Comparison of ENCODE assay signal across 31 cellular contexts in the genomic region with DNA sequence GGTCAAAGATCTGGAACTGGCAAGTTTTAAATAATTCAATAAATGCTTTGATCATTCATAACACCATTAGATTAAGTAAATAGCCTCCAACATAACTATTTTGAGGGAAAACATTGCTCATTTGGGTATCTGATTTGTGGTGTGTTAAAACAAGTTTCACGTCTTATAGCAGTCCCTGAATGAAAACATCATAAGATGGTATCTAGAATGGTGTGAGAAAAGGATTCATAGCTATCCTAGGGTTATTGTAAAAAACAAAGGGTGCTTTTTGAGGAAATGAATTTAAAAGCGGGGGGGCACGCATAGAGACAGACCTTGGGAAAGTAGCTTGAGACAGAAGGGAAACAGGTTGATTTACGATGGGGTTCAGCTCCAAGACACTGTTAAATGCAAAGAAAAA. TPM values are rescaled to one million over a fixed set of nuclear protein-coding genes. Genes with fewer than 3 reads are reported as not detected.
DNase-seq lines count a peak whose midpoint lies in the region; ATAC-seq, FAIRE-seq and TF ChIP-seq lines count a peak whose summit lies in the region.
"Had no signal": no experiment of that assay in that cellular context is flagged by ENCODE, and none has a peak within 500 bp of the region (broad histone marks: within the 10 kb centered on the region; RNA-seq: fewer than 3 reads in every experiment).

No MANE protein-coding gene starts in this region.

- DNase-seq in natural killer cell treated with Interleukin-12 subunit alpha and Interleukin-12 subunit beta and Interleukin-15 and Interleukin-18, amount 100 ng/mL, for 72 hours (ENCODE audit: low spot score): no peak
- DNase-seq in natural killer cell: no peak
- peak; percentile 37 to 66 for DNase-seq in NOMO-1 (lab: John Stamatoyannopoulos, UW; ENCODE audit: unreplicated experiment in 2 of 2)
- no peak for DNase-seq in activated naive CD8-positive, alpha-beta T cell treated with anti-CD3 and anti-CD28 coated beads, Interleukin-2, amount 50 U/mL, for 24 hours
- DNase-seq in PC-3: no peak
- DNase-seq in pancreas: no peak
- no peak for DNase-seq in HepG2 (ENCODE audit: low spot score)
- DNase-seq: activated CD4-positive, alpha-beta memory T cell treated with anti-CD3 and anti-CD28 coated beads for 36 hours; activated CD8-positive, alpha-beta memory T cell treated with anti-CD3 and anti-CD28 coated beads, Interleukin-2, amount 50 U/mL, for 48 hours; DMS79; gastrocnemius medialis; Kasumi-1; midbrain; NCI-H146; NCI-H82; nucleus accumbens; sigmoid colon; stimulated activated CD4-positive, alpha-beta T cell treated with anti-CD3 and anti-CD28 coated beads, Interleukin-12 subunit alpha, Interleukin-12 subunit beta, amount 100 ng/mL, for 4 hours; stimulated activated CD4-positive, alpha-beta T cell treated with anti-CD3 and anti-CD28 coated beads, Interleukin-2, amount 100 ng/mL, for 48 hours; T-cell; transverse colon had no signal

- WGBS in pancreas, 2 donors: 78 to 83% methylated on average over 4 of the region's 4 CpGs
- WGBS in HepG2 (ENCODE audit: low lambda C conversion rate): 51% methylated on average over 4 of the region's 4 CpGs

- no peaks in the 10 kb centered on the region for H3F3A ChIP-seq in PC-3 (ENCODE audit: low read length, unreplicated experiment)

- H3K4me3 Mint-ChIP-seq in natural killer cell treated with Interleukin-12 subunit alpha and Interleukin-12 subunit beta and Interleukin-15 and Interleukin-18, amount 100 ng/mL, for 72 hours: peak overlapping the region; percentile 2
- H3K4me3 Mint-ChIP-seq in natural killer cell: no peak overlapping the region
- no peak overlapping the region for H3K4me3 Mint-ChIP-seq in activated naive CD8-positive, alpha-beta T cell treated with anti-CD3 and anti-CD28 coated beads, Interleukin-2, amount 50 U/mL, for 24 hours
- H3K4me3 Mint-ChIP-seq: activated CD4-positive, alpha-beta memory T cell treated with anti-CD3 and anti-CD28 coated beads for 36 hours; WTC11 had no signal

- H3K79me2 ChIP-seq in PC-3 (ENCODE audit: low read length): no peaks in the 10 kb centered on the region
- H3K79me2 ChIP-seq in HepG2 (ENCODE audit: insufficient read depth, low read length): no peaks in the 10 kb centered on the region

- peak in 1 of 2 donors; percentile 57 for ATAC-seq in natural killer cell treated with Interleukin-12 subunit alpha and Interleukin-12 subunit beta and Interleukin-15 and Interleukin-18, amount 100 ng/mL, for 72 hours
- no peak for ATAC-seq in natural killer cell
- peak; percentile 52 for ATAC-seq in activated naive CD8-positive, alpha-beta T cell treated with anti-CD3 and anti-CD28 coated beads, Interleukin-2, amount 50 U/mL, for 24 hours
- ATAC-seq in PC-3: no peak
- no peak for ATAC-seq in pancreas
- ATAC-seq in HepG2: no peak
- ATAC-seq: gastrocnemius medialis, WTC11 had no signal

- intact Hi-C loops in natural killer cell (cut with micrococcal nuclease) (no loop called here), PC-3 (cut with micrococcal nuclease) (no loop called here), pancreas (cut with DNase I) (no loop called here), HepG2 (cut with micrococcal nuclease; ENCODE audit: unreplicated experiment) (no loop called here)

- BruUV-seq in PC-3 (replicated peaks; lab: Mats Ljungman, UMichigan) (no TSS peak), HepG2 (replicated peaks; lab: Mats Ljungman, UMichigan) (no TSS peak)

- H3K27me3 Mint-ChIP-seq in natural killer cell treated with Interleukin-12 subunit alpha and Interleukin-12 subunit beta and Interleukin-15 and Interleukin-18, amount 100 ng/mL, for 72 hours: peaks cover 6 to 37% of the 10 kb centered on the region in 2 donors
- H3K27me3 Mint-ChIP-seq in natural killer cell (ENCODE audit: low read depth in 2 of 2): peaks cover 18 to 65% of the 10 kb centered on the region in 2 donors
- H3K27me3 Mint-ChIP-seq in activated naive CD8-positive, alpha-beta T cell treated with anti-CD3 and anti-CD28 coated beads, Interleukin-2, amount 50 U/mL, for 24 hours: peaks cover 5% of the 10 kb centered on the region
- H3K27me3 Mint-ChIP-seq: activated CD4-positive, alpha-beta memory T cell treated with anti-CD3 and anti-CD28 coated beads for 36 hours; naive thymus-derived CD4-positive, alpha-beta T cell; T-cell had no signal

- H3K36me3 ChIP-seq in PC-3 (ENCODE audit: low read depth, low read length) (no peaks in the 10 kb centered on the region), pancreas (no peaks in the 10 kb centered on the region), HepG2 (replicated peaks in 1 of 2; ENCODE audit: control insufficient read depth in 1 of 2, insufficient read depth in 2 of 2, low read length in 2 of 2) (no peaks in the 10 kb centered on the region)
- H3K36me3 ChIP-seq: gastrocnemius medialis, HAP-1, prostate gland, sigmoid colon, transverse colon had no signal

- H3K27me3 ChIP-seq in PC-3 (ENCODE audit: low read length) (no peaks in the 10 kb centered on the region), pancreas (no peaks in the 10 kb centered on the region), HepG2 (ENCODE audit: control insufficient read depth in 1 of 2, insufficient read depth in 2 of 2, low read length in 2 of 2) (no peaks in the 10 kb centered on the region; a peak in 1 of 5 replicates)
- H3K27me3 ChIP-seq: gastrocnemius medialis, sigmoid colon, transverse colon had no signal

- H4K20me1 ChIP-seq in PC-3 (ENCODE audit: low read length): no peaks in the 10 kb centered on the region
- H4K20me1 ChIP-seq in HepG2 (ENCODE audit: insufficient read depth, low read length): no peaks in the 10 kb centered on the region

- H2AFZ ChIP-seq in PC-3 (ENCODE audit: low read length): no peak overlapping the region
- no peak overlapping the region for H2AFZ ChIP-seq in HepG2 (ENCODE audit: low read length)

- no peaks in the 10 kb centered on the region for H3K36me3 Mint-ChIP-seq in natural killer cell treated with Interleukin-12 subunit alpha and Interleukin-12 subunit beta and Interleukin-15 and Interleukin-18, amount 100 ng/mL, for 72 hours
- no peaks in the 10 kb centered on the region for H3K36me3 Mint-ChIP-seq in natural killer cell
- no peaks in the 10 kb centered on the region for H3K36me3 Mint-ChIP-seq in activated naive CD8-positive, alpha-beta T cell treated with anti-CD3 and anti-CD28 coated beads, Interleukin-2, amount 50 U/mL, for 24 hours (ENCODE audit: low read depth)
- H3K36me3 Mint-ChIP-seq: activated CD4-positive, alpha-beta memory T cell treated with anti-CD3 and anti-CD28 coated beads for 36 hours; T-cell; WTC11 had no signal

- in situ Hi-C loops in HepG2 (cut with HindIII; ENCODE audit: extremely low pct_ligation_motif_present, low pct_unique_long_range_greater_than_20kb): no loop called here

- no peak overlapping the region for H3K9ac ChIP-seq in PC-3 (ENCODE audit: low read length)
- H3K9ac ChIP-seq in HepG2 (ENCODE audit: insufficient read depth, low read depth, low read length): no peak overlapping the region

- CTCF ChIA-PET in PC-3 (lab: Charles Lee) (no interaction called here), HepG2 (lab: Yijun Ruan, JAX; ENCODE audit: low intra/inter-chr PET ratio, low total read pairs) (no interaction called here)

- POLR2A ChIA-PET in PC-3 (lab: Charles Lee; ENCODE audit: unreplicated experiment) (no interaction called here), HepG2 (lab: Yijun Ruan, JAX) (no interaction called here)

- H3K4me2 ChIP-seq in PC-3 (ENCODE audit: low read length): no peak overlapping the region
- H3K4me2 ChIP-seq in HepG2 (ENCODE audit: low read depth, low read length): no peak overlapping the region

- H3K27ac ChIP-seq in PC-3 (ENCODE audit: low read length) (no peak overlapping the region), pancreas (no peak overlapping the region), HepG2 (ENCODE audit: extremely low read length, insufficient read depth, low read length) (no peak overlapping the region)
- H3K27ac ChIP-seq: C4-2B, gastrocnemius medialis, prostate gland, sigmoid colon, transverse colon had no signal

- H3K4me1 ChIP-seq in PC-3 (ENCODE audit: insufficient read depth, low read length): no peaks in the 10 kb centered on the region
- H3K4me1 ChIP-seq in pancreas: no peaks in the 10 kb centered on the region
- 0 out of 2 replicates have a peak, but pooled peaks cover 4% of the 10 kb centered on the region for H3K4me1 ChIP-seq in HepG2 (ENCODE audit: insufficient read depth, low read length)
- H3K4me1 ChIP-seq: prostate gland had no signal

- H3K4me3 ChIP-seq in PC-3 (ENCODE audit: low read length) (no peak overlapping the region), pancreas (no peak overlapping the region), HepG2 (replicated peaks in 1 of 3; ENCODE audit: insufficient read depth in 1 of 3, low read depth in 2 of 3, low read length in 3 of 3) (no peak overlapping the region)
- H3K4me3 ChIP-seq: gastrocnemius medialis, HAP-1, prostate gland, sigmoid colon, transverse colon had no signal

- FAIRE-seq in pancreas (lab: Jason Lieb, UNC) (no peak), HepG2 (lab: Jason Lieb, UNC) (no peak)
- FAIRE-seq: G401.6 had no signal

- no peak for TF ChIP-seq POLR2A in HepG2 (IDR thresholded peaks at IDR 0.05; ENCODE audit: insufficient read depth in 1 of 2, low read depth in 2 of 2, low read length in 2 of 2)

- H3K9me3 ChIP-seq in PC-3 (ENCODE audit: low read length): no peaks in the 10 kb centered on the region
- no peaks in the 10 kb centered on the region for H3K9me3 ChIP-seq in pancreas
- H3K9me3 ChIP-seq in HepG2 (ENCODE audit: low read length): no peaks in the 10 kb centered on the region
- H3K9me3 ChIP-seq: gastrocnemius medialis, HAP-1, prostate gland, sigmoid colon, transverse colon had no signal

- peak overlapping the region in 1 of 2 donors; percentile 40 for H3K27ac Mint-ChIP-seq in natural killer cell treated with Interleukin-12 subunit alpha and Interleukin-12 subunit beta and Interleukin-15 and Interleukin-18, amount 100 ng/mL, for 72 hours
- H3K27ac Mint-ChIP-seq in natural killer cell: no peak overlapping the region
- peak overlapping the region; percentile 67 for H3K27ac Mint-ChIP-seq in activated naive CD8-positive, alpha-beta T cell treated with anti-CD3 and anti-CD28 coated beads, Interleukin-2, amount 50 U/mL, for 24 hours
- H3K27ac Mint-ChIP-seq: activated CD4-positive, alpha-beta memory T cell treated with anti-CD3 and anti-CD28 coated beads for 36 hours; T-cell; WTC11 had no signal

- no peak for TF ChIP-seq RAD21 in HepG2 (CRISPR knock-in tag; IDR thresholded peaks at IDR 0.05)

- peaks cover 11 to 42% of the 10 kb centered on the region in 2 donors for H3K4me1 Mint-ChIP-seq in natural killer cell treated with Interleukin-12 subunit alpha and Interleukin-12 subunit beta and Interleukin-15 and Interleukin-18, amount 100 ng/mL, for 72 hours (ENCODE audit: low read depth in 2 of 2)
- peaks cover 9 to 10% of the 10 kb centered on the region in 2 donors for H3K4me1 Mint-ChIP-seq in natural killer cell
- H3K4me1 Mint-ChIP-seq in activated naive CD8-positive, alpha-beta T cell treated with anti-CD3 and anti-CD28 coated beads, Interleukin-2, amount 50 U/mL, for 24 hours: peaks cover 36% of the 10 kb centered on the region
- H3K4me1 Mint-ChIP-seq: WTC11 had no signal

- no peaks in the 10 kb centered on the region for H3K9me2 ChIP-seq in PC-3 (replicated peaks; ENCODE audit: low read length)

- TF ChIP-seq EP300 in HepG2 (IDR thresholded peaks at IDR 0.05; ENCODE audit: low read depth in 2 of 2, low read length in 2 of 2) (no peak), HepG2 (CRISPR knock-in tag; IDR thresholded peaks at IDR 0.05; ENCODE audit: borderline replicate concordance) (no peak)

- no peak for TF ChIP-seq CTCF in natural killer cell (IDR thresholded peaks at IDR 0.05)
- no peak for TF ChIP-seq CTCF in PC-3 (conservative IDR thresholded peaks at IDR 0.05; ENCODE audit: low read depth, low read length)
- no peak for TF ChIP-seq CTCF in pancreas (IDR thresholded peaks at IDR 0.05)
- no peak for TF ChIP-seq CTCF in HepG2 (CRISPR knock-in tag; IDR thresholded peaks at IDR 0.05)

- no peaks in the 10 kb centered on the region for H3K9me3 Mint-ChIP-seq in natural killer cell treated with Interleukin-12 subunit alpha and Interleukin-12 subunit beta and Interleukin-15 and Interleukin-18, amount 100 ng/mL, for 72 hours
- H3K9me3 Mint-ChIP-seq in natural killer cell: no peaks in the 10 kb centered on the region
- H3K9me3 Mint-ChIP-seq in activated naive CD8-positive, alpha-beta T cell treated with anti-CD3 and anti-CD28 coated beads, Interleukin-2, amount 50 U/mL, for 24 hours: no peaks in the 10 kb centered on the region
- H3K9me3 Mint-ChIP-seq: activated CD4-positive, alpha-beta memory T cell treated with anti-CD3 and anti-CD28 coated beads for 36 hours; naive thymus-derived CD4-positive, alpha-beta T cell; T-cell; WTC11 had no signal

RNA-seq across cellular contexts. Expression of a gene that starts 0.7 kb away (rescaled TPM):
- 100 to 1,000 TPM in 1 of 2 donors, 1 to 10 TPM in 1; 2.0 to 117 TPM for total RNA-seq in natural killer cell treated with Interleukin-12 subunit alpha and Interleukin-12 subunit beta and Interleukin-15 and Interleukin-18, amount 100 ng/mL, for 72 hours
- total RNA-seq in natural killer cell (not detected), PC-3 (2014; rRNA removed) (0.81 TPM in 1 of 2 replicates, not detected in the other), pancreas (1 to 10 TPM in 1 of 6 donors, under 1 TPM in 2, not detected in 3; 0.38 to 1.7 (median 0.83) TPM), HepG2 (2016; rRNA removed; fragmentation: Illumina TruSeq; extraction: Trizol) (not detected in 2 replicates)
- polyA plus RNA-seq in pancreas (under 1 TPM; 0.19 to 0.34 TPM), HepG2 (2011; rRNA removed) (not detected in 2 replicates)
- total RNA-seq in HepG2 (2016; cell fraction: cytosol; rRNA removed; fragmentation: Illumina TruSeq; extraction: Trizol; ENCODE audit: low read depth): not detected in 2 replicates
- total RNA-seq in HepG2 (2016; cell fraction: insoluble cytoplasmic fraction; rRNA removed; fragmentation: Illumina TruSeq; extraction: Trizol): not detected in 2 replicates
- total RNA-seq in HepG2 (2016; cell fraction: membrane; rRNA removed; fragmentation: Illumina TruSeq; extraction: Trizol): 0.14 and 0.15 TPM in 2 replicates
- total RNA-seq in HepG2 (2016; cell fraction: nucleus; rRNA removed; fragmentation: Illumina TruSeq; extraction: Trizol): not detected in 2 replicates
- polyA plus RNA-seq in HepG2 (2011; cell fraction: cytosol; rRNA removed): not detected in 2 replicates
- not detected in 2 replicates for polyA plus RNA-seq in HepG2 (2011; cell fraction: nucleus; rRNA removed)
- not detected in 2 replicates for polyA plus RNA-seq in HepG2 (2012)
- 0.20 TPM in 1 of 2 replicates, not detected in the other for polyA plus RNA-seq in HepG2 (2016; cell fraction: cytosol; fragmentation: Illumina TruSeq; extraction: Trizol; ENCODE audit: low read depth)
- polyA plus RNA-seq in HepG2 (2016; cell fraction: insoluble cytoplasmic fraction; fragmentation: Illumina TruSeq; extraction: Trizol; ENCODE audit: low read depth): not detected in 2 replicates
- 0.14 TPM in 1 of 2 replicates, not detected in the other for polyA plus RNA-seq in HepG2 (2016; cell fraction: membrane; fragmentation: Illumina TruSeq; extraction: Trizol; ENCODE audit: low read depth)
- not detected in 2 replicates for polyA plus RNA-seq in HepG2 (2016; cell fraction: nucleus; fragmentation: Illumina TruSeq; extraction: Trizol; ENCODE audit: insufficient read depth, low read depth)
- not detected in 2 replicates for polyA minus RNA-seq in HepG2 (2011; rRNA and poly(A)+ RNA removed; ENCODE audit: low replicate concordance)
- not detected in 2 replicates for polyA minus RNA-seq in HepG2 (2011; cell fraction: cytosol; rRNA and poly(A)+ RNA removed)
- not detected in 2 replicates for polyA minus RNA-seq in HepG2 (2011; cell fraction: nucleus; rRNA and poly(A)+ RNA removed)
- total RNA-seq: chondrocyte, kidney epithelial cell, NCI-H460, sigmoid colon, T-cell, WTC11 had no signal
- polyA plus RNA-seq: naive thymus-derived CD4-positive, alpha-beta T cell had no signal

RNA-seq across cellular contexts. Expression of a gene that starts 11.9 kb away (rescaled TPM):
- 1 to 10 TPM in 1 of 2 donors, not detected in 1; 2.5 TPM for total RNA-seq in natural killer cell treated with Interleukin-12 subunit alpha and Interleukin-12 subunit beta and Interleukin-15 and Interleukin-18, amount 100 ng/mL, for 72 hours
- not detected for total RNA-seq in natural killer cell
- total RNA-seq in PC-3 (2014; rRNA removed): 0.46 TPM in 1 of 2 replicates, not detected in the other
- total RNA-seq in pancreas: 1 to 10 TPM in 4 of 6 donors, under 1 TPM in 2; 0.13 to 3.7 (median 2.2) TPM
- polyA plus RNA-seq in pancreas: under 1 TPM; 0.72 to 0.73 TPM
- not detected in 2 replicates for total RNA-seq in HepG2 (2016; rRNA removed; fragmentation: Illumina TruSeq; extraction: Trizol)
- not detected in 2 replicates for total RNA-seq in HepG2 (2016; cell fraction: cytosol; rRNA removed; fragmentation: Illumina TruSeq; extraction: Trizol; ENCODE audit: low read depth)
- not detected in 2 replicates for total RNA-seq in HepG2 (2016; cell fraction: insoluble cytoplasmic fraction; rRNA removed; fragmentation: Illumina TruSeq; extraction: Trizol)
- total RNA-seq in HepG2 (2016; cell fraction: membrane; rRNA removed; fragmentation: Illumina TruSeq; extraction: Trizol): not detected in 2 replicates
- not detected in 2 replicates for total RNA-seq in HepG2 (2016; cell fraction: nucleus; rRNA removed; fragmentation: Illumina TruSeq; extraction: Trizol)
- 0.08 TPM in 1 of 2 replicates, not detected in the other for polyA plus RNA-seq in HepG2 (2011; rRNA removed)
- not detected in 2 replicates for polyA plus RNA-seq in HepG2 (2011; cell fraction: cytosol; rRNA removed)
- not detected in 2 replicates for polyA plus RNA-seq in HepG2 (2011; cell fraction: nucleus; rRNA removed)
- not detected in 2 replicates for polyA plus RNA-seq in HepG2 (2012)
- 0.06 TPM in 1 of 2 replicates, not detected in the other for polyA plus RNA-seq in HepG2 (2016; cell fraction: cytosol; fragmentation: Illumina TruSeq; extraction: Trizol; ENCODE audit: low read depth)
- polyA plus RNA-seq in HepG2 (2016; cell fraction: insoluble cytoplasmic fraction; fragmentation: Illumina TruSeq; extraction: Trizol; ENCODE audit: low read depth): not detected in 2 replicates
- polyA plus RNA-seq in HepG2 (2016; cell fraction: membrane; fragmentation: Illumina TruSeq; extraction: Trizol; ENCODE audit: low read depth): not detected in 2 replicates
- not detected in 2 replicates for polyA plus RNA-seq in HepG2 (2016; cell fraction: nucleus; fragmentation: Illumina TruSeq; extraction: Trizol; ENCODE audit: insufficient read depth, low read depth)
- not detected in 2 replicates for polyA minus RNA-seq in HepG2 (2011; rRNA and poly(A)+ RNA removed; ENCODE audit: low replicate concordance)
- polyA minus RNA-seq in HepG2 (2011; cell fraction: cytosol; rRNA and poly(A)+ RNA removed): not detected in 2 replicates
- not detected in 2 replicates for polyA minus RNA-seq in HepG2 (2011; cell fraction: nucleus; rRNA and poly(A)+ RNA removed)
- total RNA-seq: activated CD4-positive, alpha-beta memory T cell treated with anti-CD3 and anti-CD28 coated beads for 36 hours; chondrocyte; gastrocnemius medialis; kidney epithelial cell; lower leg skin; naive thymus-derived CD4-positive, alpha-beta T cell; NCI-H460; sigmoid colon; T-cell; transverse colon had no signal
- polyA plus RNA-seq: naive thymus-derived CD4-positive, alpha-beta T cell had no signal

RNA-seq across cellular contexts. Expression of a gene that starts 16.7 kb away (rescaled TPM):
- 1 to 10 TPM in 1 of 2 donors, under 1 TPM in 1; 0.57 to 8.6 TPM for total RNA-seq in natural killer cell treated with Interleukin-12 subunit alpha and Interleukin-12 subunit beta and Interleukin-15 and Interleukin-18, amount 100 ng/mL, for 72 hours
- total RNA-seq in natural killer cell: not detected
- not detected in 2 replicates for total RNA-seq in PC-3 (2014; rRNA removed)
- total RNA-seq in pancreas: under 1 TPM in 5 of 6 donors, not detected in 1; 0.05 to 0.87 (median 0.16) TPM
- polyA plus RNA-seq in pancreas: under 1 TPM; 0.15 to 0.21 TPM
- not detected in 2 replicates for total RNA-seq in HepG2 (2016; rRNA removed; fragmentation: Illumina TruSeq; extraction: Trizol)
- total RNA-seq in HepG2 (2016; cell fraction: cytosol; rRNA removed; fragmentation: Illumina TruSeq; extraction: Trizol; ENCODE audit: low read depth): not detected in 2 replicates
- total RNA-seq in HepG2 (2016; cell fraction: insoluble cytoplasmic fraction; rRNA removed; fragmentation: Illumina TruSeq; extraction: Trizol): not detected in 2 replicates
- total RNA-seq in HepG2 (2016; cell fraction: membrane; rRNA removed; fragmentation: Illumina TruSeq; extraction: Trizol): not detected in 2 replicates
- not detected in 2 replicates for total RNA-seq in HepG2 (2016; cell fraction: nucleus; rRNA removed; fragmentation: Illumina TruSeq; extraction: Trizol)
- polyA plus RNA-seq in HepG2 (2011; rRNA removed): not detected in 2 replicates
- polyA plus RNA-seq in HepG2 (2011; cell fraction: cytosol; rRNA removed): not detected in 2 replicates
- not detected in 2 replicates for polyA plus RNA-seq in HepG2 (2011; cell fraction: nucleus; rRNA removed)
- polyA plus RNA-seq in HepG2 (2012): not detected in 2 replicates
- polyA plus RNA-seq in HepG2 (2016; cell fraction: cytosol; fragmentation: Illumina TruSeq; extraction: Trizol; ENCODE audit: low read depth): not detected in 2 replicates
- not detected in 2 replicates for polyA plus RNA-seq in HepG2 (2016; cell fraction: insoluble cytoplasmic fraction; fragmentation: Illumina TruSeq; extraction: Trizol; ENCODE audit: low read depth)
- polyA plus RNA-seq in HepG2 (2016; cell fraction: membrane; fragmentation: Illumina TruSeq; extraction: Trizol; ENCODE audit: low read depth): not detected in 2 replicates
- not detected in 2 replicates for polyA plus RNA-seq in HepG2 (2016; cell fraction: nucleus; fragmentation: Illumina TruSeq; extraction: Trizol; ENCODE audit: insufficient read depth, low read depth)
- not detected in 2 replicates for polyA minus RNA-seq in HepG2 (2011; rRNA and poly(A)+ RNA removed; ENCODE audit: low replicate concordance)
- not detected in 2 replicates for polyA minus RNA-seq in HepG2 (2011; cell fraction: cytosol; rRNA and poly(A)+ RNA removed)
- polyA minus RNA-seq in HepG2 (2011; cell fraction: nucleus; rRNA and poly(A)+ RNA removed): not detected in 2 replicates
- total RNA-seq: chondrocyte; kidney epithelial cell; naive thymus-derived CD4-positive, alpha-beta T cell; NCI-H460; sigmoid colon; T-cell had no signal
- polyA plus RNA-seq: naive thymus-derived CD4-positive, alpha-beta T cell had no signal

RNA-seq across cellular contexts. Expression of a gene that starts 33.3 kb away (rescaled TPM):
- 10 to 100 TPM; 57.8 to 67.9 TPM for total RNA-seq in natural killer cell treated with Interleukin-12 subunit alpha and Interleukin-12 subunit beta and Interleukin-15 and Interleukin-18, amount 100 ng/mL, for 72 hours
- total RNA-seq in natural killer cell (10 to 100 TPM; 32.5 to 52.2 (median 39.7) TPM), PC-3 (2014; rRNA removed) (29.2 and 34.1 TPM in 2 replicates), pancreas (10 to 100 TPM; 14.5 to 26.1 (median 22.3) TPM), HepG2 (2016; rRNA removed; fragmentation: Illumina TruSeq; extraction: Trizol) (33.1 and 45.1 TPM in 2 replicates)
- polyA plus RNA-seq in pancreas (10 to 100 TPM in 1 of 2 donors, 1 to 10 TPM in 1; 7.6 to 17.6 TPM), HepG2 (2011; rRNA removed) (11.8 and 18.6 TPM in 2 replicates)
- 9.7 and 11.5 TPM in 2 replicates for total RNA-seq in HepG2 (2016; cell fraction: cytosol; rRNA removed; fragmentation: Illumina TruSeq; extraction: Trizol; ENCODE audit: low read depth)
- 34.2 and 44.9 TPM in 2 replicates for total RNA-seq in HepG2 (2016; cell fraction: insoluble cytoplasmic fraction; rRNA removed; fragmentation: Illumina TruSeq; extraction: Trizol)
- 19.5 and 22.8 TPM in 2 replicates for total RNA-seq in HepG2 (2016; cell fraction: membrane; rRNA removed; fragmentation: Illumina TruSeq; extraction: Trizol)
- total RNA-seq in HepG2 (2016; cell fraction: nucleus; rRNA removed; fragmentation: Illumina TruSeq; extraction: Trizol): 34.1 and 38.0 TPM in 2 replicates
- polyA plus RNA-seq in HepG2 (2011; cell fraction: cytosol; rRNA removed): 5.6 and 9.9 TPM in 2 replicates
- 9.0 and 10.3 TPM in 2 replicates for polyA plus RNA-seq in HepG2 (2011; cell fraction: nucleus; rRNA removed)
- 22.5 and 24.6 TPM in 2 replicates for polyA plus RNA-seq in HepG2 (2012)
- 4.7 and 4.9 TPM in 2 replicates for polyA plus RNA-seq in HepG2 (2016; cell fraction: cytosol; fragmentation: Illumina TruSeq; extraction: Trizol; ENCODE audit: low read depth)
- 39.7 and 41.5 TPM in 2 replicates for polyA plus RNA-seq in HepG2 (2016; cell fraction: insoluble cytoplasmic fraction; fragmentation: Illumina TruSeq; extraction: Trizol; ENCODE audit: low read depth)
- polyA plus RNA-seq in HepG2 (2016; cell fraction: membrane; fragmentation: Illumina TruSeq; extraction: Trizol; ENCODE audit: low read depth): 7.9 and 9.6 TPM in 2 replicates
- polyA plus RNA-seq in HepG2 (2016; cell fraction: nucleus; fragmentation: Illumina TruSeq; extraction: Trizol; ENCODE audit: insufficient read depth, low read depth): 40.2 and 41.1 TPM in 2 replicates
- polyA minus RNA-seq in HepG2 (2011; rRNA and poly(A)+ RNA removed; ENCODE audit: low replicate concordance): 6.1 and 11.1 TPM in 2 replicates
- polyA minus RNA-seq in HepG2 (2011; cell fraction: cytosol; rRNA and poly(A)+ RNA removed): 13.5 and 16.3 TPM in 2 replicates
- 23.3 and 27.8 TPM in 2 replicates for polyA minus RNA-seq in HepG2 (2011; cell fraction: nucleus; rRNA and poly(A)+ RNA removed)

RNA-seq across cellular contexts. Expression of a gene that starts 50.5 kb away (rescaled TPM):
- 1 to 10 TPM in 1 of 2 donors, not detected in 1; 5.4 TPM for total RNA-seq in natural killer cell treated with Interleukin-12 subunit alpha and Interleukin-12 subunit beta and Interleukin-15 and Interleukin-18, amount 100 ng/mL, for 72 hours
- total RNA-seq in natural killer cell (not detected), PC-3 (2014; rRNA removed) (not detected in 2 replicates), pancreas (1 to 10 TPM in 5 of 6 donors, under 1 TPM in 1; 0.32 to 7.5 (median 4.9) TPM), HepG2 (2016; rRNA removed; fragmentation: Illumina TruSeq; extraction: Trizol) (not detected in 2 replicates)
- polyA plus RNA-seq in pancreas (10 to 100 TPM in 1 of 2 donors, 1 to 10 TPM in 1; 2.5 to 14.4 TPM), HepG2 (2011; rRNA removed) (not detected in 2 replicates)
- not detected in 2 replicates for total RNA-seq in HepG2 (2016; cell fraction: cytosol; rRNA removed; fragmentation: Illumina TruSeq; extraction: Trizol; ENCODE audit: low read depth)
- not detected in 2 replicates for total RNA-seq in HepG2 (2016; cell fraction: insoluble cytoplasmic fraction; rRNA removed; fragmentation: Illumina TruSeq; extraction: Trizol)
- not detected in 2 replicates for total RNA-seq in HepG2 (2016; cell fraction: membrane; rRNA removed; fragmentation: Illumina TruSeq; extraction: Trizol)
- total RNA-seq in HepG2 (2016; cell fraction: nucleus; rRNA removed; fragmentation: Illumina TruSeq; extraction: Trizol): not detected in 2 replicates
- not detected in 2 replicates for polyA plus RNA-seq in HepG2 (2011; cell fraction: cytosol; rRNA removed)
- not detected in 2 replicates for polyA plus RNA-seq in HepG2 (2011; cell fraction: nucleus; rRNA removed)
- polyA plus RNA-seq in HepG2 (2012): not detected in 2 replicates
- polyA plus RNA-seq in HepG2 (2016; cell fraction: cytosol; fragmentation: Illumina TruSeq; extraction: Trizol; ENCODE audit: low read depth): not detected in 2 replicates
- polyA plus RNA-seq in HepG2 (2016; cell fraction: insoluble cytoplasmic fraction; fragmentation: Illumina TruSeq; extraction: Trizol; ENCODE audit: low read depth): not detected in 2 replicates
- polyA plus RNA-seq in HepG2 (2016; cell fraction: membrane; fragmentation: Illumina TruSeq; extraction: Trizol; ENCODE audit: low read depth): not detected in 2 replicates
- polyA plus RNA-seq in HepG2 (2016; cell fraction: nucleus; fragmentation: Illumina TruSeq; extraction: Trizol; ENCODE audit: insufficient read depth, low read depth): not detected in 2 replicates
- polyA minus RNA-seq in HepG2 (2011; rRNA and poly(A)+ RNA removed; ENCODE audit: low replicate concordance): not detected in 2 replicates
- not detected in 2 replicates for polyA minus RNA-seq in HepG2 (2011; cell fraction: cytosol; rRNA and poly(A)+ RNA removed)
- not detected in 2 replicates for polyA minus RNA-seq in HepG2 (2011; cell fraction: nucleus; rRNA and poly(A)+ RNA removed)
- total RNA-seq: kidney epithelial cell; naive thymus-derived CD4-positive, alpha-beta T cell; NCI-H460; T-cell had no signal
- polyA plus RNA-seq: naive thymus-derived CD4-positive, alpha-beta T cell had no signal

Comparison
In these comparisons a context has a peak if more than half of its experiments do, and no peak if none do; other contexts are left out.
1. DNase-seq: peak in NOMO-1 (2 of 2); none in natural killer cell treated with Interleukin-12 subunit alpha and Interleukin-12 subunit beta and Interleukin-15 and Interleukin-18, amount 100 ng/mL, for 72 hours (single experiment), natural killer cell (single experiment), activated naive CD8-positive, alpha-beta T cell treated with anti-CD3 and anti-CD28 coated beads, Interleukin-2, amount 50 U/mL, for 24 hours (single experiment), PC-3 (single experiment), pancreas (0 of 6) and HepG2 (single experiment).